ENCODE assay signal across 1 cellular context in the genomic region with DNA sequence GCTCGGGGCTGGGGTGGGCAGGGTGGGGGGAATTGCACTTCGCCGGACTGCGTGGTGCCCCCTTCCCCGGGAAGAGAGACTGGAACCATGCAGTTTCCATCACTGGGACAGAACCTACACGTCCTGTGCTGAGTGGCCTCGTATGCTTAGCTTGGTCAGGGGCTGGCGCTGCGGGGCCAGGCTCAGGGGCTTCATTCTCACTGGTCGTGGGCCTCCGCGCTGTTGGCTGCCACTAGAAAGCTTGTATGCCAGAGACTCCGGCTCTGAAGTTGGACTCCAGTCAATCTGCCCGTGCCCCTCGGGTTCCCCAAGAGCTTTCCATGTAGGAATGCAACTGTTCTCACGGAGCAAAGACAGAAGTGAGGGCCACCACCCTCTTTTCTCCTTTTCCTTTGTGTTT.
TF ChIP-seq lines count a peak whose summit lies in the region.

No MANE protein-coding gene starts in this region.

TF ChIP-seq in GM23338, 12 proteins besides CTCF, POLR2A, EP300 and RAD21 (continued from another document):
- TF ChIP-seq, protein P1, sequence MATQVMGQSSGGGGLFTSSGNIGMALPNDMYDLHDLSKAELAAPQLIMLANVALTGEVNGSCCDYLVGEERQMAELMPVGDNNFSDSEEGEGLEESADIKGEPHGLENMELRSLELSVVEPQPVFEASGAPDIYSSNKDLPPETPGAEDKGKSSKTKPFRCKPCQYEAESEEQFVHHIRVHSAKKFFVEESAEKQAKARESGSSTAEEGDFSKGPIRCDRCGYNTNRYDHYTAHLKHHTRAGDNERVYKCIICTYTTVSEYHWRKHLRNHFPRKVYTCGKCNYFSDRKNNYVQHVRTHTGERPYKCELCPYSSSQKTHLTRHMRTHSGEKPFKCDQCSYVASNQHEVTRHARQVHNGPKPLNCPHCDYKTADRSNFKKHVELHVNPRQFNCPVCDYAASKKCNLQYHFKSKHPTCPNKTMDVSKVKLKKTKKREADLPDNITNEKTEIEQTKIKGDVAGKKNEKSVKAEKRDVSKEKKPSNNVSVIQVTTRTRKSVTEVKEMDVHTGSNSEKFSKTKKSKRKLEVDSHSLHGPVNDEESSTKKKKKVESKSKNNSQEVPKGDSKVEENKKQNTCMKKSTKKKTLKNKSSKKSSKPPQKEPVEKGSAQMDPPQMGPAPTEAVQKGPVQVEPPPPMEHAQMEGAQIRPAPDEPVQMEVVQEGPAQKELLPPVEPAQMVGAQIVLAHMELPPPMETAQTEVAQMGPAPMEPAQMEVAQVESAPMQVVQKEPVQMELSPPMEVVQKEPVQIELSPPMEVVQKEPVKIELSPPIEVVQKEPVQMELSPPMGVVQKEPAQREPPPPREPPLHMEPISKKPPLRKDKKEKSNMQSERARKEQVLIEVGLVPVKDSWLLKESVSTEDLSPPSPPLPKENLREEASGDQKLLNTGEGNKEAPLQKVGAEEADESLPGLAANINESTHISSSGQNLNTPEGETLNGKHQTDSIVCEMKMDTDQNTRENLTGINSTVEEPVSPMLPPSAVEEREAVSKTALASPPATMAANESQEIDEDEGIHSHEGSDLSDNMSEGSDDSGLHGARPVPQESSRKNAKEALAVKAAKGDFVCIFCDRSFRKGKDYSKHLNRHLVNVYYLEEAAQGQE (IDR thresholded peaks at IDR 0.05; ENCODE audit: unreplicated experiment) = no peak
- TF ChIP-seq NANOG (IDR thresholded peaks at IDR 0.05; ENCODE audit: borderline replicate concordance) (no peak), JUNB (IDR thresholded peaks at IDR 0.05; ENCODE audit: unreplicated experiment) (no peak), STAT1 (IDR thresholded peaks at IDR 0.05; ENCODE audit: unreplicated experiment) (no peak), ZNF331 (CRISPR knock-in tag; IDR thresholded peaks at IDR 0.05; ENCODE audit: low read depth) (no peak)
- TF ChIP-seq, protein P2, sequence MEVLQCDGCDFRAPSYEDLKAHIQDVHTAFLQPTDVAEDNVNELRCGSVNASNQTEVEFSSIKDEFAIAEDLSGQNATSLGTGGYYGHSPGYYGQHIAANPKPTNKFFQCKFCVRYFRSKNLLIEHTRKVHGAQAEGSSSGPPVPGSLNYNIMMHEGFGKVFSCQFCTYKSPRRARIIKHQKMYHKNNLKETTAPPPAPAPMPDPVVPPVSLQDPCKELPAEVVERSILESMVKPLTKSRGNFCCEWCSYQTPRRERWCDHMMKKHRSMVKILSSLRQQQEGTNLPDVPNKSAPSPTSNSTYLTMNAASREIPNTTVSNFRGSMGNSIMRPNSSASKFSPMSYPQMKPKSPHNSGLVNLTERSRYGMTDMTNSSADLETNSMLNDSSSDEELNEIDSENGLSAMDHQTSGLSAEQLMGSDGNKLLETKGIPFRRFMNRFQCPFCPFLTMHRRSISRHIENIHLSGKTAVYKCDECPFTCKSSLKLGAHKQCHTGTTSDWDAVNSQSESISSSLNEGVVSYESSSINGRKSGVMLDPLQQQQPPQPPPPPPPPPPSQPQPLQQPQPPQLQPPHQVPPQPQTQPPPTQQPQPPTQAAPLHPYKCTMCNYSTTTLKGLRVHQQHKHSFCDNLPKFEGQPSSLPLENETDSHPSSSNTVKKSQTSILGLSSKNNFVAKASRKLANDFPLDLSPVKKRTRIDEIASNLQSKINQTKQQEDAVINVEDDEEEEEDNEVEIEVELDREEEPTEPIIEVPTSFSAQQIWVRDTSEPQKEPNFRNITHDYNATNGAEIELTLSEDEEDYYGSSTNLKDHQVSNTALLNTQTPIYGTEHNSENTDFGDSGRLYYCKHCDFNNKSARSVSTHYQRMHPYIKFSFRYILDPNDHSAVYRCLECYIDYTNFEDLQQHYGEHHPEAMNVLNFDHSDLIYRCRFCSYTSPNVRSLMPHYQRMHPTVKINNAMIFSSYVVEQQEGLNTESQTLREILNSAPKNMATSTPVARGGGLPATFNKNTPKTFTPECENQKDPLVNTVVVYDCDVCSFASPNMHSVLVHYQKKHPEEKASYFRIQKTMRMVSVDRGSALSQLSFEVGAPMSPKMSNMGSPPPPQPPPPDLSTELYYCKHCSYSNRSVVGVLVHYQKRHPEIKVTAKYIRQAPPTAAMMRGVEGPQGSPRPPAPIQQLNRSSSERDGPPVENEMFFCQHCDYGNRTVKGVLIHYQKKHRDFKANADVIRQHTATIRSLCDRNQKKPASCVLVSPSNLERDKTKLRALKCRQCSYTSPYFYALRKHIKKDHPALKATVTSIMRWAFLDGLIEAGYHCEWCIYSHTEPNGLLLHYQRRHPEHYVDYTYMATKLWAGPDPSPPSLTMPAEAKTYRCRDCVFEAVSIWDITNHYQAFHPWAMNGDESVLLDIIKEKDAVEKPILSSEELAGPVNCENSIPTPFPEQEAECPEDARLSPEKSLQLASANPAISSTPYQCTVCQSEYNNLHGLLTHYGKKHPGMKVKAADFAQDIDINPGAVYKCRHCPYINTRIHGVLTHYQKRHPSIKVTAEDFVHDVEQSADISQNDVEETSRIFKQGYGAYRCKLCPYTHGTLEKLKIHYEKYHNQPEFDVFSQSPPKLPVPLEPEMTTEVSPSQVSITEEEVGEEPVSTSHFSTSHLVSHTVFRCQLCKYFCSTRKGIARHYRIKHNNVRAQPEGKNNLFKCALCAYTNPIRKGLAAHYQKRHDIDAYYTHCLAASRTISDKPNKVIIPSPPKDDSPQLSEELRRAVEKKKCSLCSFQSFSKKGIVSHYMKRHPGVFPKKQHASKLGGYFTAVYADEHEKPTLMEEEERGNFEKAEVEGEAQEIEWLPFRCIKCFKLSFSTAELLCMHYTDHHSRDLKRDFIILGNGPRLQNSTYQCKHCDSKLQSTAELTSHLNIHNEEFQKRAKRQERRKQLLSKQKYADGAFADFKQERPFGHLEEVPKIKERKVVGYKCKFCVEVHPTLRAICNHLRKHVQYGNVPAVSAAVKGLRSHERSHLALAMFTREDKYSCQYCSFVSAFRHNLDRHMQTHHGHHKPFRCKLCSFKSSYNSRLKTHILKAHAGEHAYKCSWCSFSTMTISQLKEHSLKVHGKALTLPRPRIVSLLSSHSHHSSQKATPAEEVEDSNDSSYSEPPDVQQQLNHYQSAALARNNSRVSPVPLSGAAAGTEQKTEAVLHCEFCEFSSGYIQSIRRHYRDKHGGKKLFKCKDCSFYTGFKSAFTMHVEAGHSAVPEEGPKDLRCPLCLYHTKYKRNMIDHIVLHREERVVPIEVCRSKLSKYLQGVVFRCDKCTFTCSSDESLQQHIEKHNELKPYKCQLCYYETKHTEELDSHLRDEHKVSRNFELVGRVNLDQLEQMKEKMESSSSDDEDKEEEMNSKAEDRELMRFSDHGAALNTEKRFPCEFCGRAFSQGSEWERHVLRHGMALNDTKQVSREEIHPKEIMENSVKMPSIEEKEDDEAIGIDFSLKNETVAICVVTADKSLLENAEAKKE (CRISPR knock-in tag; IDR thresholded peaks at IDR 0.05) = no peak
- TF ChIP-seq, protein P3, sequence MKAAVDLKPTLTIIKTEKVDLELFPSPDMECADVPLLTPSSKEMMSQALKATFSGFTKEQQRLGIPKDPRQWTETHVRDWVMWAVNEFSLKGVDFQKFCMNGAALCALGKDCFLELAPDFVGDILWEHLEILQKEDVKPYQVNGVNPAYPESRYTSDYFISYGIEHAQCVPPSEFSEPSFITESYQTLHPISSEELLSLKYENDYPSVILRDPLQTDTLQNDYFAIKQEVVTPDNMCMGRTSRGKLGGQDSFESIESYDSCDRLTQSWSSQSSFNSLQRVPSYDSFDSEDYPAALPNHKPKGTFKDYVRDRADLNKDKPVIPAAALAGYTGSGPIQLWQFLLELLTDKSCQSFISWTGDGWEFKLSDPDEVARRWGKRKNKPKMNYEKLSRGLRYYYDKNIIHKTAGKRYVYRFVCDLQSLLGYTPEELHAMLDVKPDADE (IDR thresholded peaks at IDR 0.05) = no peak
